Comparison of ENCODE assay signal across 26 cellular contexts in the genomic region with DNA sequence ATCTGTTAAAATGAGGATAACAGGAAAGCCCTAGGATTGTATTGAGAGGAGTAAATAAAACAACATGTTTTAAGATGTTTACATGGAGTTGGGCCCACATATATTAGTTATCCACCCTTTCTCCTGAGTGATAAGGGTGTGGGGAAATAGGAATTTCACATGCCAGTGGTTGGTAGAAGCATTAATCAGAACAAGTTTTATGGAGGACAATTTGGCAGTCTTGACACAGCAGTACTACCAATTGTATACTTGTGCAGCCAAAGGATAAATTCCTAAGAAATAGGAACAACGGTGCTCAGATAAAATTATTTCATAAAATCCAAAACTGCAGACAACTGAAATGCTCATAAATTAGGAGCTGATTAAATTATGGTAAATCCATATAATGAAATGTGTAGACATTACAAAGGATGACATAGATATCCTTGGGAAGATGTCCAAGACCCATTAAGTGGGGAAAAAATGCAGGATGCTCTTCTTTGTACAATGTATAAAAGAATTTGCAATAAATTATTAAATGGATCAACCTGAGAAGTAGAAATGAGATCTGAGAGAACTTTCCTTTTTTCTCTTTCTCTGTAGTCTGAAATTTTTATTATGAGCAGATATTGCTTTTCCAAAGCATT.
"Had no signal": no experiment of that assay in that cellular context is flagged by ENCODE, and none has a peak within 500 bp of the region (broad histone marks: within the 10 kb centered on the region; RNA-seq: fewer than 3 reads in every experiment).

No MANE protein-coding gene starts in this region.

- H3K36me3 ChIP-seq: pancreas, prostate gland, sigmoid colon, stomach, tibial artery, upper lobe of right lung had no signal

- H3K4me1 ChIP-seq: pancreas, prostate gland, sigmoid colon, stomach, tibial artery had no signal

- H3K9me3 ChIP-seq: pancreas, prostate gland, sigmoid colon, stomach, tibial artery, upper lobe of right lung had no signal

- H3K27me3 ChIP-seq: pancreas, sigmoid colon, stomach, tibial artery, upper lobe of right lung had no signal

- DNase-seq: activated CD4-positive, alpha-beta memory T cell treated with anti-CD3 and anti-CD28 coated beads for 36 hours; activated CD4-positive, CD25-positive, alpha-beta regulatory T cell treated with anti-CD3 and anti-CD28 coated beads, Interleukin-2, amount 50 U/mL, for 72 hours; activated CD8-positive, alpha-beta memory T cell treated with anti-CD3 and anti-CD28 coated beads, Interleukin-2, amount 50 U/mL, for 48 hours; activated gamma-delta T cell; activated naive CD4-positive, alpha-beta T cell treated with anti-CD3 and anti-CD28 coated beads, Interleukin-2, amount 10 ng/mL, durations not matched to agents 7 days and 5 days; activated T-cell treated with anti-CD3 and anti-CD28 coated beads, Interleukin-2, amount 50 U/mL, for 24 hours; amygdala; dermis blood vessel endothelial cell; effector CD4-positive, alpha-beta T cell; head of caudate nucleus; hippocampal formation; kidney; left colon; midbrain; naive thymus-derived CD4-positive, alpha-beta T cell; nucleus accumbens; pancreas; sigmoid colon; stimulated activated CD4-positive, alpha-beta T cell treated with anti-CD3 and anti-CD28 coated beads, Interleukin-15, amount 100 ng/mL, for 24 hours; stimulated activated CD4-positive, alpha-beta T cell treated with anti-CD3 and anti-CD28 coated beads, Interleukin-2, amount 100 ng/mL, for 24 hours; stimulated activated naive B cell treated with anti-CD40 and anti-IgM and Interleukin-4, amounts not matched to agents 10 μg/mL and 1 μg/mL and 100 μg/mL, for 72 hours; stomach; T-helper 2 cell; tibial artery; upper lobe of right lung had no signal

- H3K27ac ChIP-seq: pancreas, prostate gland, sigmoid colon, stomach, tibial artery, upper lobe of right lung had no signal

- H3K4me3 ChIP-seq: pancreas, prostate gland, sigmoid colon, stomach, tibial artery, upper lobe of right lung had no signal
